In genomic region chr5:8842906-8843590, GRCh38 we compare ENCODE assay signal across 1 cellular context.
TF ChIP-seq lines count a peak whose summit lies in the region.

No MANE protein-coding gene starts in this region.

TF ChIP-seq in HepG2, 621 proteins besides CTCF, POLR2A, EP300 and RAD21 (continued from another document):
- no peak for TF ChIP-seq ZNF615 (CRISPR knock-in tag; IDR thresholded peaks at IDR 0.05; ENCODE audit: borderline replicate concordance)
- no peak for TF ChIP-seq NBN (conservative IDR thresholded peaks at IDR 0.05)
- no peak for TF ChIP-seq CBX1 (IDR thresholded peaks at IDR 0.05; ENCODE audit: low read depth)
- no peak for TF ChIP-seq NR2F2 (IDR thresholded peaks at IDR 0.05; ENCODE audit: borderline replicate concordance, low read depth)
- TF ChIP-seq BORCS8-MEF2B (CRISPR knock-in tag; IDR thresholded peaks at IDR 0.05): no peak
- no peak for TF ChIP-seq MNT (IDR thresholded peaks at IDR 0.05)
- TF ChIP-seq ZNF431 (CRISPR knock-in tag; IDR thresholded peaks at IDR 0.05; ENCODE audit: borderline replicate concordance, low read depth): no peak
- TF ChIP-seq ZNF224 (CRISPR knock-in tag; IDR thresholded peaks at IDR 0.05): no peak
- TF ChIP-seq TGIF2 (CRISPR knock-in tag; IDR thresholded peaks at IDR 0.05): no peak
